In genomic region chr3:70811880-70812279, GRCh38 we compare ENCODE assay signal across 11 cellular contexts.
A peak's percentile ranks its signal among the peaks of the same experiment; 100 is the strongest.
DNase-seq lines count a peak whose midpoint lies in the region; ATAC-seq and TF ChIP-seq lines count a peak whose summit lies in the region.
"Had no signal": no experiment of that assay in that cellular context is flagged by ENCODE, and none has a peak within 500 bp of the region (broad histone marks: within the 10 kb centered on the region; RNA-seq: fewer than 3 reads in every experiment).

No MANE protein-coding gene starts in this region.

- peak; percentile 76 for ATAC-seq in left ventricle myocardium superior

- no peak for TF ChIP-seq CTCF in astrocyte of the cerebellum (IDR thresholded peaks at IDR 0.05; ENCODE audit: low read depth, low read length, missing control alignments)
- TF ChIP-seq CTCF in tibial nerve (IDR thresholded peaks at IDR 0.05), result no peak
- no peak for TF ChIP-seq CTCF in A673 (conservative IDR thresholded peaks at IDR 0.05; ENCODE audit: low read depth, low read length)

- intact Hi-C loops in left ventricle myocardium superior (cut with micrococcal nuclease), result no loop called here
- intact Hi-C loops in A673 (cut with micrococcal nuclease; ENCODE audit: unreplicated experiment), result no loop called here

- H3K27me3 ChIP-seq in tibial nerve (no peaks in the 10 kb centered on the region), A673 (replicated peaks; ENCODE audit: insufficient read depth, low read depth, low read length, poor library complexity) (no peaks in the 10 kb centered on the region)

- no peaks in the 10 kb centered on the region for H3K27me3 Mint-ChIP-seq in activated naive CD4-positive, alpha-beta T cell treated with anti-CD3 and anti-CD28 coated beads, Interleukin-2, amount 10 ng/mL, durations not matched to agents 7 days and 5 days

- no peaks in the 10 kb centered on the region for H3K4me1 ChIP-seq in tibial nerve
- no peaks in the 10 kb centered on the region for H3K4me1 ChIP-seq in A673 (ENCODE audit: insufficient read depth, low read length, poor library complexity, severe bottlenecking)

- no peaks in the 10 kb centered on the region for H3K4me1 Mint-ChIP-seq in activated naive CD4-positive, alpha-beta T cell treated with anti-CD3 and anti-CD28 coated beads, Interleukin-2, amount 10 ng/mL, durations not matched to agents 7 days and 5 days
- H3K4me1 Mint-ChIP-seq: CD8-positive, alpha-beta memory T cell had no signal

- no TSS peak for BruUV-seq in A673 (replicated peaks; lab: Mats Ljungman, UMichigan)

- no peaks in the 10 kb centered on the region for H3K36me3 Mint-ChIP-seq in activated naive CD4-positive, alpha-beta T cell treated with anti-CD3 and anti-CD28 coated beads, Interleukin-2, amount 10 ng/mL, durations not matched to agents 7 days and 5 days
- H3K36me3 Mint-ChIP-seq: CD8-positive, alpha-beta memory T cell had no signal

- TF ChIP-seq POLR2A in tibial nerve (IDR thresholded peaks at IDR 0.05), result no peak

- WGBS in tibial nerve, 2 donors, result 35 to 46% methylated on average over 2 of the region's 2 CpGs

- POLR2A ChIA-PET in A673 (lab: Charles Lee; ENCODE audit: low non-redundant PET), result no interaction called here

- no peak overlapping the region for H3K4me3 Mint-ChIP-seq in activated naive CD4-positive, alpha-beta T cell treated with anti-CD3 and anti-CD28 coated beads, Interleukin-2, amount 10 ng/mL, durations not matched to agents 7 days and 5 days
- H3K4me3 Mint-ChIP-seq: CD8-positive, alpha-beta memory T cell; nephron had no signal

- peak overlapping the region in 2 of 4 donors; percentile 25 to 57 for H3K27ac ChIP-seq in tibial nerve
- H3K27ac ChIP-seq in A673 (ENCODE audit: low read depth, low read length, poor library complexity, severe bottlenecking), result no peak overlapping the region

- no peaks in the 10 kb centered on the region for H3K9me3 Mint-ChIP-seq in activated naive CD4-positive, alpha-beta T cell treated with anti-CD3 and anti-CD28 coated beads, Interleukin-2, amount 10 ng/mL, durations not matched to agents 7 days and 5 days

- peak; percentile 26 for DNase-seq in activated naive CD4-positive, alpha-beta T cell treated with anti-CD3 and anti-CD28 coated beads, Interleukin-2, amount 10 ng/mL, durations not matched to agents 7 days and 5 days
- no peak for DNase-seq in activated naive CD4-positive, alpha-beta T cell treated with Interleukin-2 at 50 U/mL for 16 hours
- DNase-seq in astrocyte of the cerebellum (ENCODE audit: low read depth), result peak; percentile 52
- no peak for DNase-seq in left ventricle myocardium superior
- peak; percentile 37 to 72 for DNase-seq in tibial nerve (ENCODE audit: low spot score in 2 of 2)
- DNase-seq in stimulated activated naive CD4-positive, alpha-beta T cell treated with Interleukin-2 at 50 U/mL for 16 hours (lab: John Stamatoyannopoulos, UW), result no peak
- DNase-seq in ACHN, result no peak
- DNase-seq in A673 (ENCODE audit: low spot score), result no peak
- DNase-seq: activated gamma-delta T cell had no signal

- H3K9me3 ChIP-seq in tibial nerve (peaks cover 0 to 6% (median 0%) of the 10 kb centered on the region in 4 donors), A673 (ENCODE audit: low read depth, low read length, poor library complexity, severe bottlenecking) (no peaks in the 10 kb centered on the region)

- H3K4me3 ChIP-seq in astrocyte of the cerebellum (ENCODE audit: low read depth, low read length) (no peak overlapping the region), tibial nerve (no peak overlapping the region), A673 (ENCODE audit: low read depth, low read length, poor library complexity, severe bottlenecking) (no peak overlapping the region)

- H3K36me3 ChIP-seq in tibial nerve (no peaks in the 10 kb centered on the region), A673 (ENCODE audit: insufficient read depth, low read length, poor library complexity, severe bottlenecking) (no peaks in the 10 kb centered on the region)

- H3K27ac Mint-ChIP-seq in activated naive CD4-positive, alpha-beta T cell treated with anti-CD3 and anti-CD28 coated beads, Interleukin-2, amount 10 ng/mL, durations not matched to agents 7 days and 5 days, result no peak overlapping the region
- H3K27ac Mint-ChIP-seq: CD8-positive, alpha-beta memory T cell; nephron had no signal

- in situ Hi-C loops in astrocyte of the cerebellum (cut with HindIII; ENCODE audit: low sequenced_read_pairs), result no loop called here
- in situ Hi-C loops in ACHN (cut with HindIII; ENCODE audit: low pct_ligation_motif_present, low pct_unique_long_range_greater_than_20kb, low sequenced_read_pairs), result no loop called here

- peak in 1 of 2 donors; percentile 79 for TF ChIP-seq EP300 in tibial nerve (IDR thresholded peaks at IDR 0.05)

- CTCF ChIA-PET in activated naive CD4-positive, alpha-beta T cell treated with anti-CD3 and anti-CD28 coated beads, Interleukin-2, amount 10 ng/mL, durations not matched to agents 7 days and 5 days (lab: Charles Lee), result interaction anchor here (0.7 kb wide), 1 partner anchor 386 kb away, joined by 3 read pairs; no protein-coding TSS in a partner anchor
- CTCF ChIA-PET in A673 (lab: Charles Lee), result no interaction called here

Comparison
In these comparisons a context has a peak if more than half of its experiments do, and no peak if none do; other contexts are left out.
1. DNase-seq: peak in activated naive CD4-positive, alpha-beta T cell treated with anti-CD3 and anti-CD28 coated beads, Interleukin-2, amount 10 ng/mL, durations not matched to agents 7 days and 5 days (single experiment), astrocyte of the cerebellum (single experiment) and tibial nerve (2 of 2); none in activated naive CD4-positive, alpha-beta T cell treated with Interleukin-2 at 50 U/mL for 16 hours (single experiment), left ventricle myocardium superior (single experiment), stimulated activated naive CD4-positive, alpha-beta T cell treated with Interleukin-2 at 50 U/mL for 16 hours (single experiment), ACHN (single experiment) and A673 (single experiment).